8 cellular contexts compared by ENCODE assay signal in the genomic region with DNA sequence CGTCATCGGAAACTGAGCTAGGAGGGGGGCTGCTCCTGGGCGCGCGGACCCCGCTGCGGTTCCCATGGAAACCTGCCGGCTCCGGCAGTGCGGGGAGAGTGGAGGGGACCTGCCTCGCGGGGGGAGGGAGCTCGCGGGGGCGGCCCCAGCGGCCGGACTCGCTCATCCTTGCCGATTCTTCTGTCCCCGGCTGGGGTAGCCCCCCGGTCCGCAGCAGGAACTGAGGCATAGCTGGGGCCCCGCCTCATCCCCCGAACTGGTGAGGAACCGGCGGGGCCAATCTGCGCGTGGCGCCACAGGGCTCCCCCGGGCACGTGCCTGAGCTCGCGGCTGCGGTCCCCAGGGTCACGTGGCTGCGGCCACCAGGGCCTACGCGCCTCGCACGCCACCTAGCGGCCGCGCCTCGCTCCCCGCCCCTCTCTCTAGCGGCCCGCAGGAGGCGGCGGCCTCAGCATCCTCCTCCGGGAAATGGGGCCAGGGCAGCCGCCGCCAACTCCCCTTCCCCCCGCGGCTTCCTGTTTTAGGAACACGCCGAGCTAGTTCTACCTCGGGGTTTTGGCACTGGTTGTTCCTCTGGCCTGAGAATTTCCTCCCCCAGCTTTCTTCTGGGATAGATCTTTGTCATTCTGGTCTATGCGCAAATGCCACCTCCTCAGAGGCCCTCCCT. TPM values are rescaled to one million over a fixed set of nuclear protein-coding genes. Genes with fewer than 3 reads are reported as not detected.
DNase-seq lines count a peak whose midpoint lies in the region; ATAC-seq and TF ChIP-seq lines count a peak whose summit lies in the region.

No MANE protein-coding gene starts in this region.

- TF ChIP-seq CTCF in GM06990 (IDR thresholded peaks at IDR 0.05; ENCODE audit: insufficient read depth, low read length, poor library complexity, severe bottlenecking) (peak; percentile 74), SU-DHL-6 (IDR thresholded peaks at IDR 0.05; ENCODE audit: insufficient read depth, low read length, poor library complexity, severe bottlenecking) (peak; percentile 86), upper lobe of left lung (IDR thresholded peaks at IDR 0.05) (peak; percentile 95 to 99 (median 99))

- no peaks in the 10 kb centered on the region for H3F3A ChIP-seq in SU-DHL-6 (ENCODE audit: insufficient read depth)

- H3K9ac ChIP-seq in SU-DHL-6 (ENCODE audit: low read length), result peak overlapping the region; percentile 68

- ATAC-seq in HG02588 (IDR thresholded peaks at IDR 0.05; ENCODE audit: unreplicated experiment) (peak; percentile 46), Right ventricle myocardium superior (ENCODE audit: poor library complexity) (peak; percentile 93), upper lobe of left lung (ENCODE audit: low FRiP score in 2 of 2) (peak; percentile 88 to 91)

- TF ChIP-seq POLR2A in upper lobe of left lung (IDR thresholded peaks at IDR 0.05), result peak in 2 of 4 donors; percentile 18

- peak overlapping the region; percentile 74 for H3K4me3 Mint-ChIP-seq in activated naive CD8-positive, alpha-beta T cell treated with anti-CD3 and anti-CD28 coated beads for 36 hours

- H3K9me3 ChIP-seq in SU-DHL-6 (ENCODE audit: insufficient read depth, low read length), result no peaks in the 10 kb centered on the region
- H3K9me3 ChIP-seq in upper lobe of left lung, result no peaks in the 10 kb centered on the region

- H3K27ac ChIP-seq in SU-DHL-6 (ENCODE audit: low read depth, low read length) (peak overlapping the region; percentile 76), upper lobe of left lung (peak overlapping the region in 2 of 4 donors; percentile 23)

- H3K9me3 Mint-ChIP-seq in activated naive CD8-positive, alpha-beta T cell treated with anti-CD3 and anti-CD28 coated beads for 36 hours, result no peaks in the 10 kb centered on the region

- peaks cover 16% of the 10 kb centered on the region for H3K36me3 Mint-ChIP-seq in activated naive CD8-positive, alpha-beta T cell treated with anti-CD3 and anti-CD28 coated beads for 36 hours

- no peaks in the 10 kb centered on the region for H4K20me1 ChIP-seq in SU-DHL-6 (ENCODE audit: low read depth, low read length)

- no peaks in the 10 kb centered on the region for H3K79me2 ChIP-seq in SU-DHL-6 (ENCODE audit: insufficient read depth, low read length)

- DNase-seq in GM06990 (ENCODE audit: extremely low read depth, insufficient read length), result peak; percentile 95
- peak; percentile 82 for DNase-seq in NCI-H1105 treated with DMSO at 0.1 percent for 48 hours (lab: John Stamatoyannopoulos, UW)
- DNase-seq in activated naive CD8-positive, alpha-beta T cell treated with anti-CD3 and anti-CD28 coated beads for 36 hours, result peak; percentile 92
- DNase-seq in Right ventricle myocardium superior, result peak; percentile 93
- DNase-seq in posterior vena cava (ENCODE audit: low spot score), result peak; percentile 97
- DNase-seq in upper lobe of left lung, result peak; percentile 86 to 98

- H3K9me2 ChIP-seq in SU-DHL-6 (replicated peaks; ENCODE audit: insufficient read depth, low read length), result no peaks in the 10 kb centered on the region

- H3K27me3 ChIP-seq in GM06990 (replicated peaks; ENCODE audit: control insufficient read depth, insufficient read depth, low read length) (no peaks in the 10 kb centered on the region), SU-DHL-6 (ENCODE audit: low read length) (no peaks in the 10 kb centered on the region), upper lobe of left lung (peaks cover 2 to 37% (median 30%) of the 10 kb centered on the region in 4 donors)

- H2AFZ ChIP-seq in SU-DHL-6 (ENCODE audit: low read depth, low read length, severe bottlenecking), result peak overlapping the region; percentile 66

- peaks cover 38% of the 10 kb centered on the region for H3K27me3 Mint-ChIP-seq in activated naive CD8-positive, alpha-beta T cell treated with anti-CD3 and anti-CD28 coated beads for 36 hours

- H3K4me1 ChIP-seq in upper lobe of left lung, result peaks cover 32 to 50% (median 40%) of the 10 kb centered on the region in 4 donors

- H3K4me1 Mint-ChIP-seq in activated naive CD8-positive, alpha-beta T cell treated with anti-CD3 and anti-CD28 coated beads for 36 hours, result peaks cover 18% of the 10 kb centered on the region

- H3K4me3 ChIP-seq in GM06990 (replicated peaks; ENCODE audit: low read depth, low read length) (peak overlapping the region; percentile 50), SU-DHL-6 (ENCODE audit: insufficient read depth, low read length, poor library complexity, severe bottlenecking) (peak overlapping the region; percentile 48), upper lobe of left lung (peak overlapping the region in 3 of 4 donors; percentile 27 to 46 (median 37))

- TF ChIP-seq EP300 in upper lobe of left lung (IDR thresholded peaks at IDR 0.05), result peak in 1 of 4 donors; percentile 16

- intact Hi-C loops in Right ventricle myocardium superior (cut with DNase I), result no loop called here
- intact Hi-C loops in posterior vena cava (cut with DNase I), result loop anchor here in 1 of 2 donors (10.0 kb wide), 1 partner anchor 98 kb away; the partner anchor contains the start of gene EPOR

- WGBS in upper lobe of left lung, 2 donors, result 4 to 30% methylated on average over 1 to 16 of the region's 58 CpGs

- peak overlapping the region; percentile 62 for H3K4me2 ChIP-seq in SU-DHL-6 (ENCODE audit: low read depth, low read length, poor library complexity, severe bottlenecking)

- peaks cover 3% of the 10 kb centered on the region; the same call in 1 of the 2 replicates for H3K36me3 ChIP-seq in GM06990 (ENCODE audit: control insufficient read depth, insufficient read depth, low read length)
- H3K36me3 ChIP-seq in SU-DHL-6 (ENCODE audit: low read length), result no peaks in the 10 kb centered on the region
- peaks cover 0 to 24% (median 11%) of the 10 kb centered on the region in 4 donors for H3K36me3 ChIP-seq in upper lobe of left lung

- H3K27ac Mint-ChIP-seq in activated naive CD8-positive, alpha-beta T cell treated with anti-CD3 and anti-CD28 coated beads for 36 hours, result peak overlapping the region; percentile 82

RNA-seq across cellular contexts. Expression of gene ELAVL3, which starts 1.7 kb away (rescaled TPM):
- total RNA-seq in activated naive CD8-positive, alpha-beta T cell treated with anti-CD3 and anti-CD28 coated beads for 36 hours, result not detected
- total RNA-seq in Right ventricle myocardium superior (0.62 TPM), posterior vena cava (not detected), upper lobe of left lung (under 1 TPM in 1 of 6 donors, not detected in 5; 0.03 TPM)

RNA-seq across cellular contexts. Expression of gene ZNF653, which starts 23.1 kb away (rescaled TPM):
- total RNA-seq in activated naive CD8-positive, alpha-beta T cell treated with anti-CD3 and anti-CD28 coated beads for 36 hours, result 10 to 100 TPM; 12.9 to 13.1 TPM
- total RNA-seq in Right ventricle myocardium superior (2.9 TPM), posterior vena cava (1 to 10 TPM; 6.1 to 9.4 TPM), upper lobe of left lung (10 to 100 TPM in 3 of 6 donors, 1 to 10 TPM in 3; 6.8 to 30.4 (median 10.3) TPM)

RNA-seq across cellular contexts. Expression of gene ECSIT, which starts 46.4 kb away (rescaled TPM):
- total RNA-seq in activated naive CD8-positive, alpha-beta T cell treated with anti-CD3 and anti-CD28 coated beads for 36 hours, result 10 to 100 TPM; 46.7 to 51.7 TPM
- total RNA-seq in Right ventricle myocardium superior (178 TPM), posterior vena cava (10 to 100 TPM; 27.9 TPM), upper lobe of left lung (10 to 100 TPM; 32.1 to 77.5 (median 48.6) TPM)

RNA-seq across cellular contexts. Expression of gene PRKCSH, which starts 47.1 kb away (rescaled TPM):
- total RNA-seq in activated naive CD8-positive, alpha-beta T cell treated with anti-CD3 and anti-CD28 coated beads for 36 hours, result 100 to 1,000 TPM; 212 to 222 TPM
- total RNA-seq in Right ventricle myocardium superior (105 TPM), posterior vena cava (100 to 1,000 TPM; 161 to 188 TPM), upper lobe of left lung (100 to 1,000 TPM; 124 to 341 (median 187) TPM)

RNA-seq across cellular contexts. Expression of gene ODAD3, which starts 47.6 kb away (rescaled TPM):
- under 1 TPM; 0.27 to 0.32 TPM for total RNA-seq in activated naive CD8-positive, alpha-beta T cell treated with anti-CD3 and anti-CD28 coated beads for 36 hours
- total RNA-seq in Right ventricle myocardium superior, result 0.65 TPM
- total RNA-seq in posterior vena cava, result under 1 TPM in 1 of 2 donors, not detected in 1; 0.69 TPM
- total RNA-seq in upper lobe of left lung, result 10 to 100 TPM in 1 of 6 donors, 1 to 10 TPM in 4, under 1 TPM in 1; 0.34 to 11.1 (median 4.1) TPM
